In the genomic region with DNA sequence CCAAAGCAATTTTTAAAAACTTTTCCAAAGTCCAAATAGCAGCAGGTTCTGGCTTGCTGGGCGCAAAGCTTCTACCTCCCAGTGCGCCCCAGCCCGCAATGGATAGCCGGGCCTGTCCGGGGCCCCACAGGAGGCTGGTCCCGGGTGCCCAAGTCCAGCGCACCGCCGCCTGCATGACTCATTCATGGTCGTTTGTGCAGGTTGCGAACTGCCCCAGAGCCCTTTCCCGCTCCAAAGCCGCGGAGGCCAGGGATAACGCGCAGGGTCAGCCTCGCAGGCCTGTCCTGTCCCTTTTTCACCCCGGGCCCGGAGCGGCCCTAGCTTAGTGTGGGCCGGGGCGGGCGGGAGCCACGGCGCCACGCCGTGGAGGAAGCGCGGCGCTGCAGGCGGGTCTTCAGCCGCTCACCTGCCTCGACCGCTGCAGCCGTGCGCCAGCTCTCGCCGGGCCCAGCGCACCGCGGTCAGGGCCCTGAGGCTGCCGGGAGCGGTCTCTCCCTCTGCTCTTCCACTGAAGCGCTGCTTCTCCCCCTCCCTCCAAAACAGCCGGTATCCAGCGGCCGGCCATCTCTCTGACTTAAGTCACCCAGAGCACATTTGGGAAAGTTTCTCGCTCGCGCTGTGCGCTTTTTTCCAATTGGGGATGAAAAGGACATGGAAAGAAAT, we compare ENCODE assay signal across 8 cellular contexts. TPM values are rescaled to one million over a fixed set of nuclear protein-coding genes. Genes with fewer than 3 reads are reported as not detected.
A peak's percentile ranks its signal among the peaks of the same experiment; 100 is the strongest.
DNase-seq lines count a peak whose midpoint lies in the region; ATAC-seq and TF ChIP-seq lines count a peak whose summit lies in the region.

No MANE protein-coding gene starts in this region.

- peaks cover 26 to 71% (median 31%) of the 10 kb centered on the region in 5 donors for H3K27me3 Mint-ChIP-seq in naive thymus-derived CD4-positive, alpha-beta T cell

- POLR2A ChIA-PET in naive thymus-derived CD4-positive, alpha-beta T cell (lab: Charles Lee) = interaction anchor here (3.0 to 5.8 kb wide), 3 partner anchors 13 to 315 kb away, joined by 15 to 80 read pairs (median 43); a partner anchor contains a TSS

- H4K20me1 ChIP-seq in BLaER1 (peaks cover 32% of the 10 kb centered on the region), fibroblast of lung (ENCODE audit: control insufficient read depth, extremely low read depth, insufficient read depth, low read length) (no peaks in the 10 kb centered on the region)

- TF ChIP-seq CTCF in fibroblast of lung (conservative IDR thresholded peaks at IDR 0.05 in 1 of 2, IDR thresholded peaks at IDR 0.05 in 1 of 2; ENCODE audit: low read depth in 1 of 2, low read length in 2 of 2) = peak; percentile 62 to 69

- H3K4me3 ChIP-seq in BLaER1 (peak overlapping the region; percentile 76), fibroblast of lung (replicated peaks in 1 of 4; ENCODE audit: control extremely low read depth in 1 of 4, insufficient read depth in 1 of 4, low read depth in 3 of 4, low read length in 4 of 4) (peak overlapping the region; percentile 63 to 83 (median 74))
- peak overlapping the region; percentile 69 for H3K4me3 ChIP-seq in naive thymus-derived CD4-positive, alpha-beta T cell (ENCODE audit: low read length)

- peak overlapping the region; percentile 36 for H2AFZ ChIP-seq in fibroblast of lung (ENCODE audit: low read length)

- H3K27me3 ChIP-seq in BLaER1 (peaks cover 56% of the 10 kb centered on the region), fibroblast of lung (ENCODE audit: control insufficient read depth, insufficient read depth, low read length) (peaks cover 35% of the 10 kb centered on the region)
- peaks cover 3 to 7% of the 10 kb centered on the region in 2 donors for H3K27me3 ChIP-seq in naive thymus-derived CD4-positive, alpha-beta T cell (ENCODE audit: control insufficient read depth in 2 of 2, insufficient read depth in 2 of 2, low read length in 2 of 2)

- CTCF ChIA-PET in naive thymus-derived CD4-positive, alpha-beta T cell (lab: Charles Lee) = interaction anchor here (0.9 to 3.9 kb wide), 13 partner anchors 11 to 381 kb away, joined by 3 to 42 read pairs (median 5); no protein-coding TSS in a partner anchor

- peak overlapping the region; percentile 89 to 100 (median 98) for H3K4me3 Mint-ChIP-seq in naive thymus-derived CD4-positive, alpha-beta T cell

- H3K4me2 ChIP-seq in BLaER1 (peak overlapping the region; percentile 99), fibroblast of lung (ENCODE audit: extremely low read depth, insufficient read depth, low read length) (peak overlapping the region; percentile 99)

- peaks cover 0 to 2% (median 0%) of the 10 kb centered on the region in 11 donors for H3K9me3 Mint-ChIP-seq in naive thymus-derived CD4-positive, alpha-beta T cell

- DNase-seq in NOMO-1 treated with DMSO at 0.1 percent for 48 hours (lab: John Stamatoyannopoulos, UW; ENCODE audit: unreplicated experiment) (peak; percentile 60), activated T-helper 1 cell treated with Interleukin-2 at 50 U/mL for 16 hours (ENCODE audit: low read depth) (peak; percentile 49), fibroblast of lung (ENCODE audit: low read depth in 2 of 2) (peak; percentile 67 to 79), substantia nigra (lab: John Stamatoyannopoulos, UW) (peak in 40 of 49 donors; percentile 17 to 77 (median 46))
- DNase-seq in naive thymus-derived CD4-positive, alpha-beta T cell = peak; percentile 38 to 80 (median 57)

- intact Hi-C loops in naive thymus-derived CD4-positive, alpha-beta T cell (cut with micrococcal nuclease) = loop anchor here (1.0 to 10.0 kb wide), 21 partner anchors 35 to 904 kb away; a partner anchor contains a TSS

- peaks cover 0 to 9% (median 0%) of the 10 kb centered on the region in 5 donors for H3K36me3 Mint-ChIP-seq in naive thymus-derived CD4-positive, alpha-beta T cell

- H3K4me1 ChIP-seq in BLaER1 (peaks cover 39% of the 10 kb centered on the region), fibroblast of lung (ENCODE audit: control insufficient read depth, extremely low read depth, insufficient read depth, low read length) (peaks cover 12% of the 10 kb centered on the region)
- peaks cover 17 to 23% of the 10 kb centered on the region in 2 donors for H3K4me1 ChIP-seq in naive thymus-derived CD4-positive, alpha-beta T cell (ENCODE audit: control insufficient read depth in 2 of 2, insufficient read depth in 2 of 2, low read length in 2 of 2)

- ATAC-seq in GM18909 (IDR thresholded peaks at IDR 0.05; ENCODE audit: poor library complexity, unreplicated experiment) (peak; percentile 40), HG03135 (IDR thresholded peaks at IDR 0.05; ENCODE audit: unreplicated experiment) (peak; percentile 29)
- peak; percentile 46 for ATAC-seq in naive thymus-derived CD4-positive, alpha-beta T cell

- H3K9ac ChIP-seq in BLaER1 = peak overlapping the region; percentile 77
- peak overlapping the region; percentile 33 for H3K9ac ChIP-seq in fibroblast of lung (ENCODE audit: insufficient read depth, low read length)

- peaks cover 28 to 52% (median 40%) of the 10 kb centered on the region in 7 donors for H3K4me1 Mint-ChIP-seq in naive thymus-derived CD4-positive, alpha-beta T cell

- H3K27ac ChIP-seq in BLaER1 (peak overlapping the region; percentile 66; the same call in 1 of the 2 replicates), fibroblast of lung (ENCODE audit: insufficient read depth, low read length) (no peak overlapping the region), substantia nigra (ENCODE audit: low read depth, low read length, poor library complexity, severe bottlenecking) (peak overlapping the region; percentile 81)
- H3K27ac ChIP-seq in naive thymus-derived CD4-positive, alpha-beta T cell (ENCODE audit: low read depth, low read length) = peak overlapping the region; percentile 76

- H3K9me3 ChIP-seq in BLaER1 (no peaks in the 10 kb centered on the region; the same call in 1 of the 2 replicates), fibroblast of lung (ENCODE audit: control insufficient read depth, insufficient read depth, low read depth, low read length) (no peaks in the 10 kb centered on the region)
- no peaks in the 10 kb centered on the region for H3K9me3 ChIP-seq in naive thymus-derived CD4-positive, alpha-beta T cell (ENCODE audit: control insufficient read depth in 2 of 3, low read length in 3 of 3)

- H3K36me3 ChIP-seq in BLaER1 = no peaks in the 10 kb centered on the region; the same call in 1 of the 2 replicates
- no peaks in the 10 kb centered on the region for H3K36me3 ChIP-seq in fibroblast of lung (ENCODE audit: control insufficient read depth, insufficient read depth, low read length)
- no peaks in the 10 kb centered on the region for H3K36me3 ChIP-seq in naive thymus-derived CD4-positive, alpha-beta T cell (ENCODE audit: control insufficient read depth in 2 of 3, insufficient read depth in 3 of 3, low read length in 3 of 3)

- H3K79me2 ChIP-seq in fibroblast of lung (ENCODE audit: control insufficient read depth, insufficient read depth, low read length) = no peaks in the 10 kb centered on the region

- H3K27ac Mint-ChIP-seq in naive thymus-derived CD4-positive, alpha-beta T cell = peak overlapping the region in 8 of 9 donors; percentile 86 to 99 (median 96)

RNA-seq across cellular contexts. Expression of a gene that starts 1.7 kb away (rescaled TPM):
- 0.33 and 2.1 TPM in 2 replicates for total RNA-seq in fibroblast of lung
- 0.08 and 0.21 TPM in 2 replicates for polyA plus RNA-seq in fibroblast of lung
- polyA plus RNA-seq in fibroblast of lung (2012) = 0.09 and 0.40 TPM in 2 replicates
- 0.37 TPM in 1 of 2 replicates, not detected in the other for polyA minus RNA-seq in fibroblast of lung (ENCODE audit: low replicate concordance)
- total RNA-seq in naive thymus-derived CD4-positive, alpha-beta T cell = 10 to 100 TPM in 2 of 5 experiments, 1 to 10 TPM in 1, under 1 TPM in 2; 0.46 to 14.2 (median 2.7) TPM
- polyA plus RNA-seq in naive thymus-derived CD4-positive, alpha-beta T cell = under 1 TPM in 1 of 2 donors, not detected in 1; 0.15 TPM

RNA-seq across cellular contexts. Expression of a gene that starts 13.4 kb away (rescaled TPM):
- 20.6 and 23.9 TPM in 2 replicates for total RNA-seq in fibroblast of lung
- polyA plus RNA-seq in fibroblast of lung = 12.5 and 13.2 TPM in 2 replicates
- 10.9 and 11.1 TPM in 2 replicates for polyA plus RNA-seq in fibroblast of lung (2012)
- polyA minus RNA-seq in fibroblast of lung (ENCODE audit: low replicate concordance) = 5.0 and 5.4 TPM in 2 replicates
- 10 to 100 TPM in 4 of 5 experiments, 1 to 10 TPM in 1; 9.8 to 21.3 (median 15.6) TPM for total RNA-seq in naive thymus-derived CD4-positive, alpha-beta T cell
- 1 to 10 TPM; 2.0 to 2.3 TPM for polyA plus RNA-seq in naive thymus-derived CD4-positive, alpha-beta T cell
